In the genomic region with DNA sequence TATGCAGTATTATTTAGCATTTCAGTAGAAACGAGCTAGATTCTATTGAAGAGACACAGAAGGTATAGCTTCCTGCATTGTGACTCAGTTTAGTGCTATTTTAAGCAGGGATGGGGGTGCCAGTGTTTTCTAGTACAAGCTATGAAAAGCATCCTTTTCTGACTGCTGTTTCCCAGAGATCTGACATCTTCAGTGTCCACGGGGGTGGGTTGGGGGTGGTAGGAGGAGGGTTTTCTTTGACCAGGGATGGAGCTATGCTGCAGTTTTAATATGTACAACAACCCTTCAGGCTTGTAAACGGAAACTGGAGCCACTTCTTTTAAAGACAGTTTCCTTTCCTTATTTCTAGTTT, we compare ENCODE assay signal across 9 cellular contexts. TPM values are rescaled to one million over a fixed set of nuclear protein-coding genes. Genes with fewer than 3 reads are reported as not detected.
DNase-seq lines count a peak whose midpoint lies in the region; TF ChIP-seq lines count a peak whose summit lies in the region.
"Had no signal": no experiment of that assay in that cellular context is flagged by ENCODE, and none has a peak within 500 bp of the region (broad histone marks: within the 10 kb centered on the region; RNA-seq: fewer than 3 reads in every experiment).

No MANE protein-coding gene starts in this region.

- DNase-seq in BJ (ENCODE audit: low read depth) = no peak
- no peak for DNase-seq in NB4 (ENCODE audit: low read depth)
- DNase-seq in esophagus squamous epithelium (lab: John Stamatoyannopoulos, UW) = no peak
- DNase-seq in posterior cingulate gyrus = peak in 8 of 10 donors; percentile 23 to 80 (median 49)
- DNase-seq in D341Med (ENCODE audit: low spot score) = no peak
- DNase-seq in activated naive CD4-positive, alpha-beta T cell (lab: John Stamatoyannopoulos, UW) = no peak
- no peak for DNase-seq in stimulated activated naive CD4-positive, alpha-beta T cell (lab: John Stamatoyannopoulos, UW)
- no peak for DNase-seq in OCI-M1 (lab: John Stamatoyannopoulos, UW)

- TF ChIP-seq POLR2A in NB4 (IDR thresholded peaks at IDR 0.05; ENCODE audit: extremely low read depth, insufficient read length) (no peak), esophagus squamous epithelium (IDR thresholded peaks at IDR 0.05) (no peak)

- no peaks in the 10 kb centered on the region for H3K36me3 ChIP-seq in BJ (ENCODE audit: control insufficient read depth, insufficient read depth, low read length)
- H3K36me3 ChIP-seq in esophagus squamous epithelium = no peaks in the 10 kb centered on the region

- H3K27me3 ChIP-seq in BJ (ENCODE audit: control insufficient read depth, insufficient read depth, low read length) = no peaks in the 10 kb centered on the region
- peaks cover 0 to 46% (median 0%) of the 10 kb centered on the region in 4 donors for H3K27me3 ChIP-seq in esophagus squamous epithelium

- peak overlapping the region in 3 of 4 donors; percentile 85 to 91 (median 91) for H3K27ac ChIP-seq in esophagus squamous epithelium

- 0 out of 2 replicates have a peak, but pooled peaks have one; percentile 11 for TF ChIP-seq CTCF in BJ (IDR thresholded peaks at IDR 0.05; ENCODE audit: insufficient read depth, low read depth, low read length)
- no peak for TF ChIP-seq CTCF in NB4 (IDR thresholded peaks at IDR 0.05; ENCODE audit: low read depth, low read length)
- no peak for TF ChIP-seq CTCF in esophagus squamous epithelium (IDR thresholded peaks at IDR 0.05)

- intact Hi-C loops in esophagus squamous epithelium (cut with DNase I) = no loop called here
- intact Hi-C loops in posterior cingulate gyrus (cut with DNase I) = loop anchor here (10.0 kb wide), 1 partner anchor 340 kb away; no protein-coding TSS in a partner anchor

- H3K4me3 ChIP-seq in BJ (ENCODE audit: low read depth, low read length) (peak overlapping the region; percentile 60), NB4 (ENCODE audit: low read depth, low read length) (peak overlapping the region; percentile 64), esophagus squamous epithelium (peak overlapping the region in 3 of 4 donors; percentile 58 to 72 (median 66))

- CTCF ChIA-PET in BJ (lab: Yijun Ruan, JAX) = interaction anchor here (1.1 to 1.4 kb wide), 4 partner anchors 99 to 379 kb away, joined by 3 to 4 read pairs (median 3); no protein-coding TSS in a partner anchor

- no peaks in the 10 kb centered on the region for H3K9me3 ChIP-seq in esophagus squamous epithelium

- POLR2A ChIA-PET in BJ (lab: Charles Lee) = interaction anchor here (0.7 kb wide), 1 partner anchor 207 kb away, joined by 4 read pairs; no protein-coding TSS in a partner anchor

- WGBS in esophagus squamous epithelium, 2 donors = 0% methylated on average over 2 to 3 of the region's 3 CpGs

- peaks cover 0 to 37% (median 3%) of the 10 kb centered on the region in 3 donors for H3K4me1 ChIP-seq in esophagus squamous epithelium

RNA-seq across cellular contexts. Expression of a gene that starts 2.7 kb away (rescaled TPM):
- 15.4 and 30.6 TPM in 2 replicates for polyA plus RNA-seq in BJ (2011; rRNA removed)
- 25.0 and 27.0 TPM in 2 replicates for polyA minus RNA-seq in BJ (2011; rRNA and poly(A)+ RNA removed)
- 1 to 10 TPM in 2 of 4 donors, under 1 TPM in 2; 0.49 to 8.8 (median 2.7) TPM for total RNA-seq in esophagus squamous epithelium
- total RNA-seq: T-helper 2 cell treated with Interferon-gamma antibody and Interleukin-4, amounts not matched to agents 100 ng/mL and 5 ng/mL, for 36 hours had no signal

Comparison
In these comparisons a context has a peak if more than half of its experiments do, and no peak if none do; other contexts are left out.
1. DNase-seq: peak in posterior cingulate gyrus (8 of 10); none in BJ (single experiment), NB4 (single experiment), esophagus squamous epithelium (single experiment), D341Med (single experiment), activated naive CD4-positive, alpha-beta T cell (0 of 4), stimulated activated naive CD4-positive, alpha-beta T cell (0 of 6) and OCI-M1 (single experiment).
2. Peak in every context shown above with its lines, with median percentiles within 50 percentile points of each other: H3K4me3 ChIP-seq.